ENCODE assay signal across 2 cellular contexts in genomic region chr11:33125025-33125424, GRCh38.
TF ChIP-seq lines count a peak whose summit lies in the region.

No MANE protein-coding gene starts in this region.

TF ChIP-seq in A549, 52 proteins besides CTCF, POLR2A, EP300 and RAD21:
- TF ChIP-seq ZFP36 (IDR thresholded peaks at IDR 0.05; ENCODE audit: borderline replicate concordance, partially characterized antibody) (no peak), KDM5A (IDR thresholded peaks at IDR 0.05) (no peak), MAX (IDR thresholded peaks at IDR 0.05) (no peak), ELK1 (IDR thresholded peaks at IDR 0.05; ENCODE audit: low read depth, low read length) (no peak), PHF8 (IDR thresholded peaks at IDR 0.05; ENCODE audit: borderline replicate concordance, low read depth) (no peak), E2F6 (IDR thresholded peaks at IDR 0.05; ENCODE audit: borderline replicate concordance, low read depth) (no peak), HOXB5 (CRISPR knock-in tag; IDR thresholded peaks at IDR 0.05) (no peak), HOXB13 (CRISPR knock-in tag; IDR thresholded peaks at IDR 0.05; ENCODE audit: low read depth) (no peak), HMGXB4 (CRISPR knock-in tag; IDR thresholded peaks at IDR 0.05; ENCODE audit: borderline replicate concordance) (no peak), JUNB (IDR thresholded peaks at IDR 0.05) (no peak), EHF (CRISPR knock-in tag; IDR thresholded peaks at IDR 0.05) (no peak), PBX3 (IDR thresholded peaks at IDR 0.05) (no peak), RCOR1 (IDR thresholded peaks at IDR 0.05; ENCODE audit: low read depth, low read length) (no peak), ESRRA (IDR thresholded peaks at IDR 0.05; ENCODE audit: borderline replicate concordance, low read length) (no peak), CBX2 (IDR thresholded peaks at IDR 0.05; ENCODE audit: borderline replicate concordance, low read depth) (no peak), SREBF2 (IDR thresholded peaks at IDR 0.05) (no peak)
TF ChIP-seq in A549: peak in this region for 0.

TF ChIP-seq in WTC11, 78 proteins besides CTCF, POLR2A, EP300 and RAD21:
- no peak for TF ChIP-seq ZSCAN18 (CRISPR knock-in tag; IDR thresholded peaks at IDR 0.05)
- TF ChIP-seq PRRX2 (CRISPR knock-in tag; IDR thresholded peaks at IDR 0.05) = no peak
